18 cellular contexts compared by ENCODE assay signal in the genomic region with DNA sequence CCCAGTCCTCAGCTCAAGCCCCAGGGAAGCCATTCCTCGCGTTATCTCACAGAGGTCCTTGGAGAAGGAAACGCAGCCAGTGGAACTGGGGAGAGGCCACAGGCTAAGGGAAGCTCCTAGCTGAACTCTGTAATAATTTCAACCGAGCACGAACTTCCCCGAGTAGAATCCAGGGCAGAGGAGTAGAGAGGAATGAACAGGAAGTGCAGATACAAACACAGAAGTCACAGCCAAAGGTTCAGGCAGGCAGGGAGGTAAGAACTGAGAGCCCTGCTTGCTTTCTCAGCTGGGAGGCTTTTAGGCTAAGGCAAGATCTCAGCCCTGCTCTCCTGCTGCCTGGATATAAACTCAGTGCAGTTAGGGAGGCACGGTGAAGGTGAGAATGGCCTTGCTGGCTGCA. TPM values are rescaled to one million over a fixed set of nuclear protein-coding genes. Genes with fewer than 3 reads are reported as not detected.
DNase-seq lines count a peak whose midpoint lies in the region; ATAC-seq and TF ChIP-seq lines count a peak whose summit lies in the region.
"Had no signal": no experiment of that assay in that cellular context is flagged by ENCODE, and none has a peak within 500 bp of the region (broad histone marks: within the 10 kb centered on the region; RNA-seq: fewer than 3 reads in every experiment).

No MANE protein-coding gene starts in this region.

- H3K9me3 ChIP-seq in H9 (ENCODE audit: control insufficient read depth, low read depth, low read length) (no peaks in the 10 kb centered on the region), Panc1 (ENCODE audit: control insufficient read depth, insufficient read depth, low read depth, low read length) (no peaks in the 10 kb centered on the region)

- H2BK20ac ChIP-seq in H9 (ENCODE audit: low read depth, low read length, poor library complexity, severe bottlenecking), result no peak overlapping the region

- H2AFZ ChIP-seq in H9 (ENCODE audit: low read length), result no peak overlapping the region

- no peak overlapping the region for H2BK15ac ChIP-seq in H9 (ENCODE audit: low read depth, low read length)

- H3K56ac ChIP-seq in H9 (ENCODE audit: insufficient read length, low read depth, low read length), result no peak overlapping the region

- H3K23me2 ChIP-seq in H9 (ENCODE audit: insufficient read length, low read depth, low read length, poor library complexity, severe bottlenecking), result no peaks in the 10 kb centered on the region

- H2BK5ac ChIP-seq in H9 (ENCODE audit: insufficient read length, low read length), result no peak overlapping the region

- peaks cover 0 to 8% (median 0%) of the 10 kb centered on the region in 3 experiments; a peak in 2 of 7 replicates for H3K36me3 Mint-ChIP-seq in H9 (ENCODE audit: insufficient read depth in 1 of 3, low read depth in 3 of 3)

- H3K27me3 ChIP-seq in H9 (ENCODE audit: insufficient read depth, low read length) (no peaks in the 10 kb centered on the region), Panc1 (ENCODE audit: control insufficient read depth, insufficient read depth, low read length) (no peaks in the 10 kb centered on the region)
- H3K27me3 ChIP-seq: stomach had no signal

- BruUV-seq in Panc1 (replicated peaks; lab: Mats Ljungman, UMichigan), result no TSS peak

- peaks cover 0 to 7% of the 10 kb centered on the region in 2 experiments; a peak in 2 of 5 replicates for H3K9me3 Mint-ChIP-seq in H9

- H3K9ac ChIP-seq in H9 (ENCODE audit: extremely low read depth, insufficient read length, low read length), result no peak overlapping the region

- no peak overlapping the region for H3K4me3 ChIP-seq in Panc1 (ENCODE audit: low read depth in 2 of 2, low read length in 2 of 2)
- H3K4me3 ChIP-seq: lower lobe of right lung, stomach had no signal

- peak overlapping the region; percentile 31 for H3K14ac ChIP-seq in H9 (ENCODE audit: insufficient read depth, low read length)

- no peak overlapping the region for H3T11ph ChIP-seq in H9 (ENCODE audit: low read length)

- no peak overlapping the region for H3K4ac ChIP-seq in H9 (ENCODE audit: low read depth, low read length)

- H4K91ac ChIP-seq in H9 (ENCODE audit: insufficient read length, low read depth, low read length), result no peak overlapping the region

- H3K18ac ChIP-seq in H9 (ENCODE audit: insufficient read length, low read depth, low read length), result peak overlapping the region; percentile 4

- H3K4me2 ChIP-seq in H9 (ENCODE audit: insufficient read depth, insufficient read length, low read length), result no peak overlapping the region

- H4K20me1 ChIP-seq in H9 (ENCODE audit: control insufficient read depth, insufficient read depth, insufficient read length), result no peaks in the 10 kb centered on the region

- peak overlapping the region; percentile 5 to 85 (median 52); a peak in 4 of 7 replicates for H3K27ac Mint-ChIP-seq in H9
- H3K27ac Mint-ChIP-seq: activated B cell treated with CpG ODN at 0.5 μM for 24 hours; activated CD8-positive, alpha-beta T cell treated with anti-CD3 and anti-CD28 coated beads for 36 hours; activated naive CD4-positive, alpha-beta T cell treated with anti-CD3 and anti-CD28 coated beads, Interleukin-2, amount 50 U/mL, for 24 hours; activated T-cell treated with anti-CD3 and anti-CD28 coated beads, Interleukin-2, amount 50 U/mL, for 24 hours; CD4-positive, alpha-beta T cell; type B pancreatic cell had no signal

- TF ChIP-seq CTCF in H9 (conservative IDR thresholded peaks at IDR 0.05), result no peak
- TF ChIP-seq CTCF in Panc1 (IDR thresholded peaks at IDR 0.05), result no peak

- peaks cover 22% of the 10 kb centered on the region in 2 experiments for H3K4me1 Mint-ChIP-seq in H9
- H3K4me1 Mint-ChIP-seq: activated B cell treated with CpG ODN at 0.5 μM for 24 hours had no signal

- H2BK120ac ChIP-seq in H9 (ENCODE audit: low read depth, low read length, poor library complexity, severe bottlenecking), result no peak overlapping the region

- no peaks in the 10 kb centered on the region for H3K79me1 ChIP-seq in H9 (ENCODE audit: insufficient read depth, low read depth, low read length, poor library complexity, severe bottlenecking)

- no peak overlapping the region for H3K23ac ChIP-seq in H9 (ENCODE audit: insufficient read length, low read depth, low read length)

- POLR2A ChIA-PET in Panc1 (lab: Charles Lee), result no interaction called here

- no peak overlapping the region for H3K4me3 Mint-ChIP-seq in H9
- H3K4me3 Mint-ChIP-seq: activated B cell treated with CpG ODN at 0.5 μM for 24 hours; activated CD8-positive, alpha-beta T cell treated with anti-CD3 and anti-CD28 coated beads for 36 hours; activated naive CD4-positive, alpha-beta T cell treated with anti-CD3 and anti-CD28 coated beads, Interleukin-2, amount 50 U/mL, for 24 hours; activated T-cell treated with anti-CD3 and anti-CD28 coated beads, Interleukin-2, amount 50 U/mL, for 24 hours; CD4-positive, alpha-beta T cell; type B pancreatic cell had no signal

- no peak overlapping the region for H4K5ac ChIP-seq in H9 (ENCODE audit: insufficient read length, low read depth, low read length)

- H3K4me1 ChIP-seq in H9 (ENCODE audit: insufficient read depth, low read length), result no peaks in the 10 kb centered on the region
- no peaks in the 10 kb centered on the region for H3K4me1 ChIP-seq in Panc1 (ENCODE audit: control insufficient read depth, insufficient read depth, low read length)
- H3K4me1 ChIP-seq: lower lobe of right lung had no signal

- intact Hi-C loops in Panc1 (cut with micrococcal nuclease; ENCODE audit: unreplicated experiment), result no loop called here

- H3K27ac ChIP-seq in H9 (ENCODE audit: insufficient read length, low read depth, low read length) (no peak overlapping the region), Panc1 (ENCODE audit: low read length) (0 out of 2 replicates have a peak overlapping the region, but pooled peaks have one; percentile 0)
- H3K27ac ChIP-seq: lower lobe of right lung, stomach had no signal

- no CpG with 5 or more reads among the region's 7 CpGs for WGBS in H9 (ENCODE audit: extremely low coverage, insufficient read length, low lambda C conversion rate)

- H2BK12ac ChIP-seq in H9 (ENCODE audit: insufficient read length, low read depth, low read length), result no peak overlapping the region

- CTCF ChIA-PET in Panc1 (lab: Charles Lee), result no interaction called here

- no peaks in the 10 kb centered on the region for H3K79me2 ChIP-seq in H9 (ENCODE audit: insufficient read depth, low read length)

- in situ Hi-C loops in Panc1 (cut with HindIII; ENCODE audit: low pct_unique_long_range_greater_than_20kb, low sequenced_read_pairs), result no loop called here

- ATAC-seq in Panc1 (no peak), GM19324 (IDR thresholded peaks at IDR 0.05; ENCODE audit: low FRiP score, unreplicated experiment) (no peak), GM21825 (IDR thresholded peaks at IDR 0.05; ENCODE audit: unreplicated experiment) (no peak)
- ATAC-seq: activated CD8-positive, alpha-beta T cell treated with anti-CD3 and anti-CD28 coated beads for 36 hours had no signal

- DNase-seq in H9, result no peak
- no peak for DNase-seq in Panc1 (ENCODE audit: low read depth, low spot score)
- peak; percentile 5 for DNase-seq in dermis blood vessel endothelial cell
- DNase-seq in lung microvascular endothelial cell (ENCODE audit: low read depth in 2 of 2), result peak; percentile 17 to 30
- DNase-seq in COR-L47 (lab: John Stamatoyannopoulos, UW), result no peak
- no peak for DNase-seq in DMS79 (lab: John Stamatoyannopoulos, UW)
- DNase-seq: activated B cell treated with CpG ODN at 0.5 μM for 24 hours; activated CD8-positive, alpha-beta T cell treated with anti-CD3 and anti-CD28 coated beads for 36 hours; activated T-cell treated with anti-CD3 and anti-CD28 coated beads, Interleukin-2, amount 50 U/mL, for 24 hours; CD4-positive, alpha-beta T cell; Karpas-422; lower lobe of right lung; stomach; T-helper 1 cell had no signal

- no peaks in the 10 kb centered on the region for H3K36me3 ChIP-seq in Panc1 (ENCODE audit: control insufficient read depth, insufficient read depth, low read length)
- H3K36me3 ChIP-seq: lower lobe of right lung, stomach had no signal

- no peak overlapping the region for H2AK5ac ChIP-seq in H9 (ENCODE audit: insufficient read length, low read length)

- no peak overlapping the region for H4K8ac ChIP-seq in H9 (replicated peaks; ENCODE audit: insufficient read length, low read depth, low read length)

- H3K27me3 Mint-ChIP-seq in H9 (ENCODE audit: low read depth), result no peaks in the 10 kb centered on the region
- H3K27me3 Mint-ChIP-seq: activated B cell treated with CpG ODN at 0.5 μM for 24 hours; activated CD8-positive, alpha-beta T cell treated with anti-CD3 and anti-CD28 coated beads for 36 hours; activated naive CD4-positive, alpha-beta T cell treated with anti-CD3 and anti-CD28 coated beads, Interleukin-2, amount 50 U/mL, for 24 hours; activated T-cell treated with anti-CD3 and anti-CD28 coated beads, Interleukin-2, amount 50 U/mL, for 24 hours; CD4-positive, alpha-beta T cell; type B pancreatic cell had no signal

RNA-seq across cellular contexts. Expression of a gene that starts 23.7 kb away (rescaled TPM):
- 8.2 and 9.7 TPM in 2 replicates for total RNA-seq in H9 (2021)
- total RNA-seq in Panc1 (2021; ENCODE audit: unreplicated experiment), result 6.6 TPM
- 6.2 TPM for polyA plus RNA-seq in Panc1 (2012; ENCODE audit: insufficient read length)
- 14.6 and 21.9 TPM in 2 replicates for total RNA-seq in dermis blood vessel endothelial cell
- 14.8 and 15.5 TPM in 2 replicates for total RNA-seq in lung microvascular endothelial cell

Comparison
In these comparisons a context has a peak if more than half of its experiments do, and no peak if none do; other contexts are left out.
1. DNase-seq: peak in dermis blood vessel endothelial cell (single experiment) and lung microvascular endothelial cell (2 of 2); none in H9 (single experiment), Panc1 (single experiment), COR-L47 (single experiment) and DMS79 (single experiment).